In genomic region chr3:27591811-27592210, GRCh38 we compare ENCODE assay signal across 7 cellular contexts.
DNase-seq lines count a peak whose midpoint lies in the region; ATAC-seq lines count a peak whose summit lies in the region.

No MANE protein-coding gene starts in this region.

- peak overlapping the region; percentile 78 for H3K27ac Mint-ChIP-seq in stimulated activated memory B cell treated with anti-CD40 and anti-IgM and Interleukin-4, amounts not matched to agents 10 μg/mL and 1 μg/mL and 100 μg/mL, for 72 hours

- no peaks in the 10 kb centered on the region for H3K27me3 Mint-ChIP-seq in stimulated activated memory B cell treated with anti-CD40 and anti-IgM and Interleukin-4, amounts not matched to agents 10 μg/mL and 1 μg/mL and 100 μg/mL, for 72 hours

- peak overlapping the region; percentile 8 for H3K4me3 Mint-ChIP-seq in stimulated activated memory B cell treated with anti-CD40 and anti-IgM and Interleukin-4, amounts not matched to agents 10 μg/mL and 1 μg/mL and 100 μg/mL, for 72 hours

- H3K36me3 Mint-ChIP-seq in stimulated activated memory B cell treated with anti-CD40 and anti-IgM and Interleukin-4, amounts not matched to agents 10 μg/mL and 1 μg/mL and 100 μg/mL, for 72 hours: no peaks in the 10 kb centered on the region

- peaks cover 47% of the 10 kb centered on the region for H3K4me1 Mint-ChIP-seq in stimulated activated memory B cell treated with anti-CD40 and anti-IgM and Interleukin-4, amounts not matched to agents 10 μg/mL and 1 μg/mL and 100 μg/mL, for 72 hours

- DNase-seq in dermis microvascular lymphatic vessel endothelial cell (ENCODE audit: low read depth in 2 of 2) (peak; percentile 57 to 87), AG08395 (ENCODE audit: low spot score) (no peak), C1 segment of cervical spinal cord (lab: John Stamatoyannopoulos, UW) (no peak)

- ATAC-seq in GM19397 (IDR thresholded peaks at IDR 0.05; ENCODE audit: unreplicated experiment) (peak; percentile 47), HG03521 (IDR thresholded peaks at IDR 0.05; ENCODE audit: unreplicated experiment) (peak; percentile 55), HG02588 (IDR thresholded peaks at IDR 0.05; ENCODE audit: unreplicated experiment) (no peak)
- ATAC-seq in stimulated activated memory B cell treated with anti-CD40 and anti-IgM and Interleukin-4, amounts not matched to agents 10 μg/mL and 1 μg/mL and 100 μg/mL, for 72 hours: peak; percentile 61

- H3K9me3 Mint-ChIP-seq in stimulated activated memory B cell treated with anti-CD40 and anti-IgM and Interleukin-4, amounts not matched to agents 10 μg/mL and 1 μg/mL and 100 μg/mL, for 72 hours: no peaks in the 10 kb centered on the region

Comparison
In these comparisons a context has a peak if more than half of its experiments do, and no peak if none do; other contexts are left out.
1. DNase-seq: peak in dermis microvascular lymphatic vessel endothelial cell (2 of 2); none in AG08395 (single experiment) and C1 segment of cervical spinal cord (0 of 14).